1 cellular context compared by ENCODE assay signal in the genomic region with DNA sequence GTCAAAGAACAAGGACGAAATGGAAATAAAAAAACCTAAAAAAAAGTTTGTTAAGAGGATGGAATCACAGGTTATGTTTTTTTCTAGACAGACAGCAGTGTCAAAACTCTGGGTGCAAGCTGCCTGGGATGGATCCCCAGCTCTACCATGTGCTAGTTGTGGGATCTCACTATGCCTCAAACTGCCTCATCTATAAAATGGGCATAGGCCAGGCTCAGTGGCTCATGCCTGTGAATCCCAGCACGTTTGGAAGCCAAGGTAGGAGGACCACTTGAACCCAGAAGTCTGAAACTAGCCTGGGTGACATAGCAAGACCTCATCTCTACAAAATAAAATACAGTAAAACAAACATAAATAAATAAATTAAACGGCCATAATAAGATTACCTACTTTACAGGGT.
TF ChIP-seq lines count a peak whose summit lies in the region.

No MANE protein-coding gene starts in this region.

TF ChIP-seq in K562, 482 proteins besides CTCF, POLR2A, EP300 and RAD21:
- TF ChIP-seq ZSCAN32 (CRISPR knock-in tag; IDR thresholded peaks at IDR 0.05): no peak
- TF ChIP-seq BCOR (IDR thresholded peaks at IDR 0.05): peak; percentile 91
- TF ChIP-seq ADNP (tag; IDR thresholded peaks at IDR 0.05): peak; percentile 56; the same call in 1 of the 2 replicates
- TF ChIP-seq KDM1A (IDR thresholded peaks at IDR 0.05): peak; percentile 38 to 65; a peak in 2 of 4 replicates
- no peak for TF ChIP-seq RBM34 (IDR thresholded peaks at IDR 0.05; ENCODE audit: borderline replicate concordance, insufficient read depth, low read length)
- 0 out of 4 replicates have a peak, but pooled peaks of 1 of the 2 experiments have one; percentile 7 for TF ChIP-seq RCOR1 (IDR thresholded peaks at IDR 0.05; ENCODE audit: borderline replicate concordance in 1 of 2, low read depth in 2 of 2, low read length in 2 of 2)
- 0 out of 2 replicates have a peak, but pooled peaks have one; percentile 23 for TF ChIP-seq HDAC2 (IDR thresholded peaks at IDR 0.05)
- TF ChIP-seq, protein P1, sequence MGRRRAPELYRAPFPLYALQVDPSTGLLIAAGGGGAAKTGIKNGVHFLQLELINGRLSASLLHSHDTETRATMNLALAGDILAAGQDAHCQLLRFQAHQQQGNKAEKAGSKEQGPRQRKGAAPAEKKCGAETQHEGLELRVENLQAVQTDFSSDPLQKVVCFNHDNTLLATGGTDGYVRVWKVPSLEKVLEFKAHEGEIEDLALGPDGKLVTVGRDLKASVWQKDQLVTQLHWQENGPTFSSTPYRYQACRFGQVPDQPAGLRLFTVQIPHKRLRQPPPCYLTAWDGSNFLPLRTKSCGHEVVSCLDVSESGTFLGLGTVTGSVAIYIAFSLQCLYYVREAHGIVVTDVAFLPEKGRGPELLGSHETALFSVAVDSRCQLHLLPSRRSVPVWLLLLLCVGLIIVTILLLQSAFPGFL (CRISPR knock-in tag; IDR thresholded peaks at IDR 0.05): no peak
- no peak for TF ChIP-seq PURB (CRISPR knock-in tag; IDR thresholded peaks at IDR 0.05; ENCODE audit: low read depth)
- peak; percentile 80 for TF ChIP-seq RBM25 (IDR thresholded peaks at IDR 0.05; ENCODE audit: low read depth, low read length, severe bottlenecking)
- TF ChIP-seq, protein P2, sequence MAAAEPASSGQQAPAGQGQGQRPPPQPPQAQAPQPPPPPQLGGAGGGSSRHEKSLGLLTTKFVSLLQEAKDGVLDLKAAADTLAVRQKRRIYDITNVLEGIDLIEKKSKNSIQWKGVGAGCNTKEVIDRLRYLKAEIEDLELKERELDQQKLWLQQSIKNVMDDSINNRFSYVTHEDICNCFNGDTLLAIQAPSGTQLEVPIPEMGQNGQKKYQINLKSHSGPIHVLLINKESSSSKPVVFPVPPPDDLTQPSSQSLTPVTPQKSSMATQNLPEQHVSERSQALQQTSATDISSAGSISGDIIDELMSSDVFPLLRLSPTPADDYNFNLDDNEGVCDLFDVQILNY (CRISPR knock-in tag; IDR thresholded peaks at IDR 0.05): no peak
